30 cellular contexts compared by ENCODE assay signal in genomic region chr3:134298281-134298680, GRCh38.
"Had no signal": no experiment of that assay in that cellular context is flagged by ENCODE, and none has a peak within 500 bp of the region (broad histone marks: within the 10 kb centered on the region; RNA-seq: fewer than 3 reads in every experiment).

No MANE protein-coding gene starts in this region.

- H3K4me1 ChIP-seq: ascending aorta had no signal

- FAIRE-seq: bronchial epithelial cell, TTC549 had no signal

- ATAC-seq: activated CD4-positive, alpha-beta T cell treated with anti-CD3 and anti-CD28 coated beads for 36 hours; activated CD4-positive, CD25-positive, alpha-beta regulatory T cell treated with anti-CD3 and anti-CD28 coated beads, Interleukin-2, amount 50 U/mL, for 24 hours; activated CD8-positive, alpha-beta memory T cell treated with anti-CD3 and anti-CD28 coated beads, Interleukin-2, amount 10 ng/mL, durations not matched to agents 7 days and 5 days; activated CD8-positive, alpha-beta T cell treated with anti-CD3 and anti-CD28 coated beads, Interleukin-2, amount 10 ng/mL, durations not matched to agents 7 days and 5 days; activated naive CD8-positive, alpha-beta T cell treated with anti-CD3 and anti-CD28 coated beads, Interleukin-2, amount 50 U/mL, for 24 hours had no signal

- H3K27ac ChIP-seq: ascending aorta had no signal

- H3K36me3 ChIP-seq: ascending aorta, cardiac muscle cell had no signal

- H3K27me3 ChIP-seq: ascending aorta, cardiac muscle cell had no signal

- H3K4me3 ChIP-seq: ascending aorta, cardiac muscle cell had no signal

- DNase-seq: activated B cell treated with CpG ODN at 0.5 μM for 24 hours; activated CD4-positive, alpha-beta memory T cell treated with anti-CD3 and anti-CD28 coated beads, Interleukin-2, amount 10 ng/mL, durations not matched to agents 7 days and 5 days; activated CD4-positive, alpha-beta T cell treated with anti-CD3 and anti-CD28 coated beads for 1 hour; activated CD4-positive, alpha-beta T cell treated with anti-CD3 and anti-CD28 coated beads for 36 hours; activated CD4-positive, alpha-beta T cell treated with anti-CD3 and anti-CD28 coated beads for 48 hours; activated CD4-positive, alpha-beta T cell treated with anti-CD3 and anti-CD28 coated beads, Interleukin-2, amount 10 ng/mL, durations not matched to agents 7 days and 5 days; activated CD4-positive, alpha-beta T cell treated with anti-CD3 and anti-CD28 coated beads, Interleukin-2, amount 50 U/mL, for 48 hours; activated CD8-positive, alpha-beta memory T cell treated with anti-CD3 and anti-CD28 coated beads for 24 hours; activated CD8-positive, alpha-beta memory T cell treated with anti-CD3 and anti-CD28 coated beads, Interleukin-2, amount 10 ng/mL, durations not matched to agents 7 days and 5 days; activated CD8-positive, alpha-beta memory T cell treated with anti-CD3 and anti-CD28 coated beads, Interleukin-2, amount 50 U/mL, for 48 hours; activated CD8-positive, alpha-beta T cell treated with anti-CD3 and anti-CD28 coated beads, Interleukin-2, amount 10 ng/mL, durations not matched to agents 7 days and 5 days; activated effector memory CD4-positive, alpha-beta T cell treated with Interleukin-2 at 50 U/mL for 16 hours; activated gamma-delta T cell; activated naive CD4-positive, alpha-beta T cell treated with anti-CD3 and anti-CD28 coated beads, Interleukin-2, amount 10 ng/mL, durations not matched to agents 7 days and 5 days; activated naive CD4-positive, alpha-beta T cell treated with Interleukin-2 at 50 U/mL for 16 hours; activated naive CD8-positive, alpha-beta T cell treated with anti-CD3 and anti-CD28 coated beads, Interleukin-2, amount 10 ng/mL, durations not matched to agents 7 days and 5 days; activated naive CD8-positive, alpha-beta T cell treated with anti-CD3 and anti-CD28 coated beads, Interleukin-2, amount 50 U/mL, for 24 hours; activated T-cell treated with anti-CD3 and anti-CD28 coated beads, Interleukin-2, amount 50 U/mL, for 24 hours; activated T-cell treated with anti-CD3 and anti-CD28 coated beads, Interleukin-2, amount 50 U/mL, for 48 hours; amygdala; anterior cingulate cortex; caudate nucleus; cerebellar nuclear complex; T-helper 2 cell; T-helper 9 cell had no signal

- H3K9me3 ChIP-seq: ascending aorta had no signal
